ENCODE assay signal across 24 cellular contexts in the genomic region with DNA sequence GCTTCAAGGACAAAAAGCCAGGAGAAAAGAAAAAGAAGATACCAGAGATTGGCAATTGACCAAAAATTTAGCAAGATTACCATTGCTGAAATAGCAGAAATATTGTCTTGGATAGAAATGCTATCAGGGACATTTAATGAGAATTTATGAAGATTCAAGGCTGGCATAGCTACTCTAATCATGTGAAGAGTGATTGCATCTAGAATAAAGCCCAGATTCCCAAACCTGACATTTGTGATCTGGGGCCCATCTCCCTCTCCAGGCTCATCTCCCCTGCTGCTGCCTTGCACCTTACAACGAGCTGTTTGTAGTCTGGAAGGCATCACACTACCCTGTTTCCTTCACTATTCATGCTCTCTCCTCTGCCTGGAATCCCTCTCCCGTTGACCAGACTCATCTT.
DNase-seq lines count a peak whose midpoint lies in the region; ATAC-seq and TF ChIP-seq lines count a peak whose summit lies in the region.
"Had no signal": no experiment of that assay in that cellular context is flagged by ENCODE, and none has a peak within 500 bp of the region (broad histone marks: within the 10 kb centered on the region; RNA-seq: fewer than 3 reads in every experiment).

No MANE protein-coding gene starts in this region.

- no peak overlapping the region for H3K9ac ChIP-seq in OCI-LY1 (ENCODE audit: low read length)
- H3K9ac ChIP-seq in endodermal cell (ENCODE audit: extremely low read depth, low read length, poor library complexity, severe bottlenecking), result no peak overlapping the region

- H3K4me3 Mint-ChIP-seq in glutamatergic neuron (ENCODE audit: unreplicated experiment), result peak overlapping the region; percentile 43
- H3K4me3 Mint-ChIP-seq in stimulated activated naive B cell treated with anti-CD40 and anti-IgM and Interleukin-4, amounts not matched to agents 10 μg/mL and 1 μg/mL and 100 μg/mL, for 72 hours, result peak overlapping the region in 1 of 2 donors; percentile 63
- no peak overlapping the region for H3K4me3 Mint-ChIP-seq in endodermal cell
- H3K4me3 Mint-ChIP-seq: CD14-positive monocyte had no signal

- no peak for TF ChIP-seq POLR2A in lower leg skin (IDR thresholded peaks at IDR 0.05)

- H3K36me3 ChIP-seq in left ventricle myocardium inferior, result no peaks in the 10 kb centered on the region
- H3K36me3 ChIP-seq in OCI-LY1 (ENCODE audit: insufficient read depth, low read length), result peaks cover 23% of the 10 kb centered on the region; the same call in 1 of the 2 replicates
- H3K36me3 ChIP-seq in endodermal cell (ENCODE audit: control insufficient read depth, insufficient read depth, low read length), result no peaks in the 10 kb centered on the region
- H3K36me3 ChIP-seq: BE2C, SJCRH30 had no signal

- H3K79me2 ChIP-seq in OCI-LY1 (ENCODE audit: insufficient read depth, low read length), result peaks cover 82% of the 10 kb centered on the region

- H3K36me3 Mint-ChIP-seq in glutamatergic neuron (ENCODE audit: unreplicated experiment) (no peaks in the 10 kb centered on the region), endodermal cell (ENCODE audit: low read depth) (no peaks in the 10 kb centered on the region)
- peaks cover 46 to 68% of the 10 kb centered on the region in 2 donors for H3K36me3 Mint-ChIP-seq in stimulated activated naive B cell treated with anti-CD40 and anti-IgM and Interleukin-4, amounts not matched to agents 10 μg/mL and 1 μg/mL and 100 μg/mL, for 72 hours
- H3K36me3 Mint-ChIP-seq: CD14-positive monocyte had no signal

- no peak for DNase-seq in left ventricle myocardium inferior
- DNase-seq in left cardiac atrium, result no peak
- no peak for DNase-seq in glutamatergic neuron
- DNase-seq in stimulated activated naive B cell treated with anti-CD40 and anti-IgM and Interleukin-4, amounts not matched to agents 10 μg/mL and 1 μg/mL and 100 μg/mL, for 72 hours, result no peak
- DNase-seq in endodermal cell, result no peak
- no peak for DNase-seq in lower leg skin (ENCODE audit: low spot score in 2 of 2)
- no peak for DNase-seq in DMS 273 (lab: John Stamatoyannopoulos, UW; ENCODE audit: unreplicated experiment)
- DNase-seq: BE2C, DMS53, Kasumi-1, NCI-H1092 treated with DMSO at 0.1 percent for 48 hours, NCI-H1436, NCI-H1930, NCI-H2107, NCI-H446, NCI-H524 treated with DMSO at 0.1 percent for 48 hours, NCI-H774, PC-3 had no signal

- H3K4me1 Mint-ChIP-seq in glutamatergic neuron (ENCODE audit: low read depth, unreplicated experiment) (peaks cover 44% of the 10 kb centered on the region), endodermal cell (peaks cover 36% of the 10 kb centered on the region)
- peaks cover 42 to 92% of the 10 kb centered on the region in 2 donors for H3K4me1 Mint-ChIP-seq in stimulated activated naive B cell treated with anti-CD40 and anti-IgM and Interleukin-4, amounts not matched to agents 10 μg/mL and 1 μg/mL and 100 μg/mL, for 72 hours

- H3K4me1 ChIP-seq in left ventricle myocardium inferior (peaks cover 76% of the 10 kb centered on the region), OCI-LY1 (ENCODE audit: insufficient read depth, low read length, severe bottlenecking) (peaks cover 46% of the 10 kb centered on the region), endodermal cell (ENCODE audit: control insufficient read depth, insufficient read depth, low read length) (peaks cover 11% of the 10 kb centered on the region)
- H3K4me1 ChIP-seq: BE2C had no signal

- intact Hi-C loops in left ventricle myocardium inferior (cut with micrococcal nuclease) (no loop called here), left cardiac atrium (cut with DNase I) (no loop called here), lower leg skin (cut with DNase I; ENCODE audit: low total_unique reads) (no loop called here)

- no peaks in the 10 kb centered on the region for H3K9me2 ChIP-seq in OCI-LY1 (ENCODE audit: low read depth, low read length)

- WGBS in endodermal cell (ENCODE audit: insufficient coverage in 1 of 2, insufficient read length in 1 of 2), 2 experiments, result 82 to 83% methylated on average over 2 of the region's 2 CpGs
- WGBS in lower leg skin, 2 donors, result 90% methylated on average over 2 of the region's 2 CpGs

- H3K27me3 Mint-ChIP-seq in glutamatergic neuron (ENCODE audit: unreplicated experiment) (peaks cover 4% of the 10 kb centered on the region), endodermal cell (ENCODE audit: insufficient read depth) (no peaks in the 10 kb centered on the region)
- no peaks in the 10 kb centered on the region for H3K27me3 Mint-ChIP-seq in stimulated activated naive B cell treated with anti-CD40 and anti-IgM and Interleukin-4, amounts not matched to agents 10 μg/mL and 1 μg/mL and 100 μg/mL, for 72 hours

- H3K9me3 Mint-ChIP-seq in glutamatergic neuron (ENCODE audit: unreplicated experiment), result peaks cover 2% of the 10 kb centered on the region
- no peaks in the 10 kb centered on the region for H3K9me3 Mint-ChIP-seq in stimulated activated naive B cell treated with anti-CD40 and anti-IgM and Interleukin-4, amounts not matched to agents 10 μg/mL and 1 μg/mL and 100 μg/mL, for 72 hours
- H3K9me3 Mint-ChIP-seq in endodermal cell, result no peaks in the 10 kb centered on the region

- no peaks in the 10 kb centered on the region for H4K20me1 ChIP-seq in OCI-LY1 (ENCODE audit: insufficient read depth, low read length)

- H3F3A ChIP-seq in OCI-LY1 (ENCODE audit: insufficient read depth, low read length), result 0 out of 2 replicates have a peak, but pooled peaks cover 2% of the 10 kb centered on the region

- no peak overlapping the region for H2AFZ ChIP-seq in OCI-LY1 (ENCODE audit: low read length)

- no peak for TF ChIP-seq CTCF in left ventricle myocardium inferior (IDR thresholded peaks at IDR 0.05; ENCODE audit: borderline replicate concordance)
- no peak for TF ChIP-seq CTCF in OCI-LY1 (IDR thresholded peaks at IDR 0.05; ENCODE audit: low read length)
- TF ChIP-seq CTCF in glutamatergic neuron (IDR thresholded peaks at IDR 0.05; ENCODE audit: partially characterized antibody, unreplicated experiment), result no peak
- no peak for TF ChIP-seq CTCF in endodermal cell (conservative IDR thresholded peaks at IDR 0.05)
- TF ChIP-seq CTCF in lower leg skin (IDR thresholded peaks at IDR 0.05), result no peak

- no peak for ATAC-seq in left cardiac atrium
- ATAC-seq in stimulated activated naive B cell treated with anti-CD40 and anti-IgM and Interleukin-4, amounts not matched to agents 10 μg/mL and 1 μg/mL and 100 μg/mL, for 72 hours (replicated peaks), result no peak
- ATAC-seq: A549, PC-3, Right ventricle myocardium inferior had no signal

- no peak overlapping the region for H3K4me2 ChIP-seq in OCI-LY1 (ENCODE audit: low read length)
- H3K4me2 ChIP-seq: A549 had no signal

- H3K27ac ChIP-seq in left ventricle myocardium inferior (replicated peaks) (peak overlapping the region; percentile 12), OCI-LY1 (ENCODE audit: low read depth, low read length, poor library complexity, severe bottlenecking) (peak overlapping the region; percentile 33), endodermal cell (ENCODE audit: low read depth, low read length) (no peak overlapping the region)
- H3K27ac ChIP-seq: A549, SJCRH30 had no signal

- H3K9me3 ChIP-seq in left ventricle myocardium inferior (replicated peaks), result no peaks in the 10 kb centered on the region
- H3K9me3 ChIP-seq in OCI-LY1 (ENCODE audit: low read length), result no peaks in the 10 kb centered on the region
- no peaks in the 10 kb centered on the region for H3K9me3 ChIP-seq in endodermal cell (ENCODE audit: control insufficient read depth, low read length)
- H3K9me3 ChIP-seq: A549, BE2C, SJCRH30 had no signal

- H3K4me3 ChIP-seq in left ventricle myocardium inferior (no peak overlapping the region), OCI-LY1 (ENCODE audit: low read depth, low read length, poor library complexity, severe bottlenecking) (no peak overlapping the region), endodermal cell (ENCODE audit: low read length) (no peak overlapping the region), lower leg skin (ENCODE audit: low read depth, poor library complexity, severe bottlenecking) (no peak overlapping the region)
- H3K4me3 ChIP-seq: A549, K562, SJCRH30 had no signal

- H3K27ac Mint-ChIP-seq in glutamatergic neuron (ENCODE audit: unreplicated experiment) (peak overlapping the region; percentile 86), endodermal cell (no peak overlapping the region)
- H3K27ac Mint-ChIP-seq in stimulated activated naive B cell treated with anti-CD40 and anti-IgM and Interleukin-4, amounts not matched to agents 10 μg/mL and 1 μg/mL and 100 μg/mL, for 72 hours, result peak overlapping the region; percentile 26
- H3K27ac Mint-ChIP-seq: CD14-positive monocyte had no signal

- H3K27me3 ChIP-seq in left ventricle myocardium inferior (ENCODE audit: low read depth) (no peaks in the 10 kb centered on the region), OCI-LY1 (ENCODE audit: insufficient read depth, low read length) (no peaks in the 10 kb centered on the region), endodermal cell (ENCODE audit: control insufficient read depth, insufficient read depth, low read length, poor library complexity, severe bottlenecking) (no peaks in the 10 kb centered on the region)
- H3K27me3 ChIP-seq: BE2C, SJCRH30 had no signal
